In the genomic region with DNA sequence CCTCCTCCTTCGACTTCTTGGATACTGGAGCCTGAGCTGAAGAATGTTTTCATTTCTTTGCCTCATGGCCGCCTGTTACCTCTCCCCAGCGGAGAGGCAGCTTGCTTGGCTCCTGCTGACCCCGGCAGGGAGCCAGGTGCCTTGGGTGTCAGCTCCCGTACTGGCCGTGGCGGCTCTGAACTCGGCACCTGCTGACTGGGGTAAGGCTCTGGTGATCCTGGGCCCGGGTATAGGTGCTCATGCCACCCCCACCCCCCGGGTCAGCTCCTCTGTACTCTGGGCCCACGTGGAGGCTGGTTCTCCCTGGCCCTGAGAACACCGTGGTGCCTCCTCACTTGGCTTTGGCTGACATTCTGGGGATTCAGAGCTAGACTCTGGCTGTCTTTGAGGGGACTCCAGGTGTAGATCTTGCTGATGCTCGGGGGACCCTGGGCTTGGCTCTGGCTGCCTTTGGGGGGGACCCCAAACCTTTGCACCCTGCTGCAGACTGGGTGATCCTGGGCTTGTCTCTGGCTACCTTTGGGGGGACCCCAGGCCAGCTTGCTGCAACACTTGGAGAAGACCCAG, we compare ENCODE assay signal across 11 cellular contexts. TPM values are rescaled to one million over a fixed set of nuclear protein-coding genes. Genes with fewer than 3 reads are reported as not detected.
DNase-seq lines count a peak whose midpoint lies in the region; TF ChIP-seq lines count a peak whose summit lies in the region.
"Not testable (repeated sequence)": the region's sequence is repeated elsewhere in the genome, so short reads cannot be mapped to it uniquely, and the experiment has no call there.
"Had no signal": no experiment of that assay in that cellular context is flagged by ENCODE, and none has a peak within 500 bp of the region (broad histone marks: within the 10 kb centered on the region; RNA-seq: fewer than 3 reads in every experiment).

No MANE protein-coding gene starts in this region.

- H3K27me3 Mint-ChIP-seq in activated naive CD8-positive, alpha-beta T cell treated with anti-CD3 and anti-CD28 coated beads for 36 hours: not testable (repeated sequence)
- peaks cover 56% of the 10 kb centered on the region for H3K27me3 Mint-ChIP-seq in endodermal cell (ENCODE audit: insufficient read depth)
- H3K27me3 Mint-ChIP-seq in osteocyte (ENCODE audit: unreplicated experiment): peaks cover 16% of the 10 kb centered on the region

- not testable (repeated sequence) for H3K27ac ChIP-seq in endodermal cell (ENCODE audit: low read depth, low read length)

- DNase-seq in SHP77 (lab: John Stamatoyannopoulos, UW) (peak; percentile 3 to 8), endodermal cell (peak; percentile 25), mesenteric fat pad (ENCODE audit: low spot score) (peak; percentile 85), osteocyte (ENCODE audit: extremely low spot score, unreplicated experiment) (peak; percentile 53), ureter (ENCODE audit: low spot score) (peak; percentile 34)
- not testable (repeated sequence) for DNase-seq in activated naive CD8-positive, alpha-beta T cell treated with anti-CD3 and anti-CD28 coated beads for 36 hours

- not testable (repeated sequence) for H3K9ac ChIP-seq in endodermal cell (ENCODE audit: extremely low read depth, low read length, poor library complexity, severe bottlenecking)

- peak overlapping the region; percentile 18 for H3K27ac Mint-ChIP-seq in activated naive CD8-positive, alpha-beta T cell treated with anti-CD3 and anti-CD28 coated beads for 36 hours
- not testable (repeated sequence) for H3K27ac Mint-ChIP-seq in endodermal cell; osteocyte (ENCODE audit: unreplicated experiment)

- not testable (repeated sequence) for H3K4me1 Mint-ChIP-seq in activated naive CD8-positive, alpha-beta T cell treated with anti-CD3 and anti-CD28 coated beads for 36 hours; endodermal cell; osteocyte (ENCODE audit: unreplicated experiment)

- H3K4me1 ChIP-seq in endodermal cell (ENCODE audit: control insufficient read depth, insufficient read depth, low read length): not testable (repeated sequence)

- 88 to 93% methylated on average over 3 to 13 of the region's 13 CpGs for WGBS in endodermal cell (ENCODE audit: insufficient coverage in 1 of 2, insufficient read length in 1 of 2), 2 experiments

- TF ChIP-seq CTCF in endodermal cell (conservative IDR thresholded peaks at IDR 0.05); osteocyte (IDR thresholded peaks at IDR 0.05): not testable (repeated sequence)

- H3K4me3 ChIP-seq in endodermal cell (ENCODE audit: low read length): not testable (repeated sequence)

- H3K36me3 ChIP-seq in endodermal cell (ENCODE audit: control insufficient read depth, insufficient read depth, low read length): not testable (repeated sequence)

- not testable (repeated sequence) for H3K36me3 Mint-ChIP-seq in activated naive CD8-positive, alpha-beta T cell treated with anti-CD3 and anti-CD28 coated beads for 36 hours; endodermal cell (ENCODE audit: low read depth); osteocyte (ENCODE audit: unreplicated experiment)

- not testable (repeated sequence) for H3K9me3 Mint-ChIP-seq in activated naive CD8-positive, alpha-beta T cell treated with anti-CD3 and anti-CD28 coated beads for 36 hours; endodermal cell; osteocyte (ENCODE audit: unreplicated experiment)

- peaks cover 59% of the 10 kb centered on the region for H3K27me3 ChIP-seq in endodermal cell (ENCODE audit: control insufficient read depth, insufficient read depth, low read length, poor library complexity, severe bottlenecking)

- H3K9me3 ChIP-seq in endodermal cell (ENCODE audit: control insufficient read depth, low read length): not testable (repeated sequence)

- H3K4me3 Mint-ChIP-seq in activated naive CD8-positive, alpha-beta T cell treated with anti-CD3 and anti-CD28 coated beads for 36 hours; endodermal cell; osteocyte (ENCODE audit: unreplicated experiment): not testable (repeated sequence)

RNA-seq across cellular contexts. Expression of gene FLT4, which starts 22.6 kb away (rescaled TPM):
- total RNA-seq in activated naive CD8-positive, alpha-beta T cell treated with anti-CD3 and anti-CD28 coated beads for 36 hours: 1 to 10 TPM; 5.2 to 6.0 TPM
- total RNA-seq in endodermal cell (1 to 10 TPM; 6.9 to 7.9 TPM), mesenteric fat pad (26.8 TPM), osteocyte (0.51 TPM in 1 of 2 replicates, not detected in the other), ureter (12.1 TPM)
- 5.0 TPM for polyA plus RNA-seq in endodermal cell (2013, experiment 1 of 2)
- 5.1 TPM for polyA plus RNA-seq in endodermal cell (2013, experiment 2 of 2)
- total RNA-seq: B cell, Caco-2, Calu3 had no signal
- polyA plus RNA-seq: AG04450, CD14-positive monocyte had no signal
